In the genomic region with DNA sequence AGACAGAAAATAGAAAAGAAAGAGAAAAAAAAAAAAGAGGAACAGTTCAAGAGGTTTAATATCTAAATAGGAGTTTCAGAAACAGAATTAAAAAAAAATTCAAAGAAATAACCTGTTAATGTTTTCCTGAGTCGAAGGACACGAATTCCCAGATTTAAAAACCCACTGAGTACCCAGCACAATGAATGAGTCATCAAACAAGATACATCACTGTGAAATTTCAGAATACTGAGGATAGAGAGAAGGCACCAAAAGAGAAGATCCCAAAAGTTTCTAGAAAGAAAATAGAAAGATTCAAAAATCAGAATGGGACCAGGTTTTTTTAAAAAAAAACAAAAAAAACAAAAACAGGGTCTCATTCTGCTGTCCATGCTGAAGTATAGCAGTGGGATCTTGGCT, we compare ENCODE assay signal across 1 cellular context.
TF ChIP-seq lines count a peak whose summit lies in the region.

No MANE protein-coding gene starts in this region.

TF ChIP-seq in endothelial cell of umbilical vein, 7 proteins besides CTCF, POLR2A, EP300 and RAD21:
- TF ChIP-seq JUN (IDR thresholded peaks at IDR 0.05; ENCODE audit: borderline replicate concordance, insufficient read depth, insufficient read length, low read depth) (peak; percentile 18), MYC (IDR thresholded peaks at IDR 0.05; ENCODE audit: low read depth, low read length) (no peak), FOS (IDR thresholded peaks at IDR 0.05; ENCODE audit: borderline replicate concordance, insufficient read depth, low read length) (no peak)
TF ChIP-seq in endothelial cell of umbilical vein: peak in this region for 1.
